1 cellular context compared by ENCODE assay signal in the genomic region with DNA sequence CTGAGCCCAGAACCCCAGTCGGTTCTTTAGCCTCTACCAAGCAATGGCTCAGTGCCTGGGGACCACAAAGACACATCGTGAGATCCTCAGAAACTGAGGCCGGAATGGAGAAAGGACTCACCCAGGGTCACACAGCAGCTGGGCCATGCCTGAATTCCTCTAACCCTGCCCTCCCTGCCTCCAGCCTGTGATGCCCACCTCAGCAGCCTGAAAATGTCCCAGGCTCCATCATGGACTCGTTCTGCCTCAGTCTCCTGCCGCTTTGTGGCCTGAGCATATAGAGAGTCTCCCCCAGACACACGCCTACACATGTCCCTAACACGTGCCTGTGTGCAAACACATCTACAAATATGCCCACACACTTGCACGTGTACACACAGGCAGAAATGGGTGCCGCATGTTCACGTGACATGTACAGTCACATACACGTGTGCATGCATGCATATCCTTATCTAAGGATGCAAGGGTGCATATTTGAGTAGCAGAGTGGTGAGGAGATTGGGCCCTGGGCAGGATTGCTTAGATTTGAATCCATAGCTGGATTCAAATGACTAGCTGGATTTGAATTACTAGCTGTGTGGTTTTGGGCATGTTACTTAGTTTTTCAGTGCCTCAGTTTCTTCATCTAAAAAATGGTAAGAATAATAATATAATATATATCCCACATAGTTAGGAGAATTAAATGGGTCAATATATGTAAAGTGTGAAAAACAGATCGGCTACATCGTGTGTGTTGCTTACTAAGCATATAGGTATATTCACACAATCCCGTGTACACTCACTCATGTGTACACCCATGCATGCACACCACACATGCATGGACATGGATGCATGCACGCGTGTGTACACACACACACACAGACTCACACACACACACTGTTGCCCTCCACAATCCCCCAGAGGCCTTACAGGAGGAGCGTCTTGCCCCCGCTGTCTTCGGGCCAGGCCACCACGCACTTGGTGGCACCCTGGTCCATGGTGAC.
TF ChIP-seq lines count a peak whose summit lies in the region.

No MANE protein-coding gene starts in this region.

TF ChIP-seq in H1, 55 proteins besides CTCF, POLR2A, EP300 and RAD21:
- TF ChIP-seq EGR1 (IDR thresholded peaks at IDR 0.05; ENCODE audit: borderline replicate concordance, low read depth, low read length) (no peak), BRCA1 (IDR thresholded peaks at IDR 0.05; ENCODE audit: low read depth, low read length) (no peak), KDM4A (IDR thresholded peaks at IDR 0.05; ENCODE audit: low read depth, low read length, severe bottlenecking) (no peak), CHD1 (IDR thresholded peaks at IDR 0.05; ENCODE audit: low read depth, low read length) (no peak), FOSL1 (IDR thresholded peaks at IDR 0.05; ENCODE audit: insufficient read depth, low read depth, low read length) (no peak), GTF2F1 (IDR thresholded peaks at IDR 0.05; ENCODE audit: borderline replicate concordance, low read depth, low read length) (no peak), RNF2 (IDR thresholded peaks at IDR 0.05; ENCODE audit: borderline replicate concordance, low read depth, low read length, missing control alignments, poor library complexity, severe bottlenecking) (no peak), JUND (IDR thresholded peaks at IDR 0.05; ENCODE audit: low read length) (no peak), RBBP5 (IDR thresholded peaks at IDR 0.05; ENCODE audit: borderline replicate concordance, low read depth, low read length) (no peak), SP1 (IDR thresholded peaks at IDR 0.05; ENCODE audit: low read depth, low read length) (no peak), KDM5A (IDR thresholded peaks at IDR 0.05; ENCODE audit: low read length) (no peak), CEBPB (IDR thresholded peaks at IDR 0.05; ENCODE audit: low read depth, low read length) (no peak), EZH2 (IDR thresholded peaks at IDR 0.05; ENCODE audit: low read depth, low read length, severe bottlenecking) (no peak), SIRT6 (IDR thresholded peaks at IDR 0.05; ENCODE audit: low read length) (no peak), SIX5 (IDR thresholded peaks at IDR 0.05; ENCODE audit: low read depth, low read length) (no peak), HDAC2 (IDR thresholded peaks at IDR 0.05; ENCODE audit: borderline replicate concordance in 1 of 2, low read depth in 2 of 2, low read length in 2 of 2) (no peak), TAF7 (optimal IDR thresholded peaks at IDR 0.05; ENCODE audit: borderline replicate concordance, low read depth, low read length) (no peak)
